Comparison of ENCODE assay signal across 8 cellular contexts in genomic region chr1:93708734-93709481, GRCh38. TPM values are rescaled to one million over a fixed set of nuclear protein-coding genes. Genes with fewer than 3 reads are reported as not detected.
DNase-seq lines count a peak whose midpoint lies in the region; ATAC-seq and TF ChIP-seq lines count a peak whose summit lies in the region.

No MANE protein-coding gene starts in this region.

- no peak overlapping the region for H3K4me2 ChIP-seq in parathyroid adenoma (ENCODE audit: low read length)

- H3K4me1 ChIP-seq in body of pancreas, result peaks cover 8% of the 10 kb centered on the region
- no peaks in the 10 kb centered on the region for H3K4me1 ChIP-seq in parathyroid adenoma

- WGBS in body of pancreas, 2 donors, result 16 to 18% methylated on average over 9 of the region's 9 CpGs

- intact Hi-C loops in body of pancreas (cut with DNase I), result no loop called here

- no peak overlapping the region for H3K9ac ChIP-seq in parathyroid adenoma

- H3K4me3 ChIP-seq in body of pancreas (no peak overlapping the region), parathyroid adenoma (ENCODE audit: low read depth, low read length) (no peak overlapping the region)

- TF ChIP-seq CTCF in body of pancreas (IDR thresholded peaks at IDR 0.05) (no peak), parathyroid adenoma (IDR thresholded peaks at IDR 0.05) (no peak)

- H2AFZ ChIP-seq in parathyroid adenoma, result peak overlapping the region; percentile 30

- H3K27me3 ChIP-seq in body of pancreas, result no peaks in the 10 kb centered on the region
- H3K27me3 ChIP-seq in parathyroid adenoma (ENCODE audit: control insufficient read depth, insufficient read depth, low read length), result no peaks in the 10 kb centered on the region

- TF ChIP-seq POLR2A in body of pancreas (IDR thresholded peaks at IDR 0.05), result no peak

- ATAC-seq in GM18909 (IDR thresholded peaks at IDR 0.05; ENCODE audit: poor library complexity, unreplicated experiment), result peak; percentile 31
- peak; percentile 68 for ATAC-seq in body of pancreas
- ATAC-seq in GM18861 (IDR thresholded peaks at IDR 0.05; ENCODE audit: unreplicated experiment), result no peak
- ATAC-seq in activated CD4-positive, CD25-positive, alpha-beta regulatory T cell treated with anti-CD3 and anti-CD28 coated beads, Interleukin-2, amount 50 U/mL, for 24 hours, result no peak
- ATAC-seq in GM21737 (IDR thresholded peaks at IDR 0.05; ENCODE audit: unreplicated experiment), result no peak

- H3K27ac ChIP-seq in body of pancreas, result no peak overlapping the region
- H3K27ac ChIP-seq in parathyroid adenoma, result no peak overlapping the region

- DNase-seq in NCI-H1417 (lab: John Stamatoyannopoulos, UW) (peak; percentile 42 to 78 (median 69)), body of pancreas (peak in 2 of 4 donors; percentile 50 to 55), NCI-H748 (lab: John Stamatoyannopoulos, UW; ENCODE audit: unreplicated experiment) (no peak)

- no peaks in the 10 kb centered on the region for H3K9me3 ChIP-seq in body of pancreas
- no peaks in the 10 kb centered on the region for H3K9me3 ChIP-seq in parathyroid adenoma (ENCODE audit: control insufficient read depth, low read length)

- H3K36me3 ChIP-seq in body of pancreas (replicated peaks in 1 of 2; ENCODE audit: insufficient read depth in 1 of 2, low read depth in 2 of 2) (no peaks in the 10 kb centered on the region), parathyroid adenoma (ENCODE audit: control insufficient read depth, insufficient read depth, low read length) (no peaks in the 10 kb centered on the region)

- H3K79me2 ChIP-seq in parathyroid adenoma, result no peaks in the 10 kb centered on the region

RNA-seq across cellular contexts. Expression of gene BCAR3, which starts 27.3 kb away (rescaled TPM):
- total RNA-seq in body of pancreas, result 10 to 100 TPM in 1 of 2 donors, 1 to 10 TPM in 1; 7.9 to 10.9 TPM

Comparison
In these comparisons a context has a peak if more than half of its experiments do, and no peak if none do; other contexts are left out.
1. ATAC-seq: peak in GM18909 (single experiment) and body of pancreas (single experiment); none in GM18861 (single experiment), activated CD4-positive, CD25-positive, alpha-beta regulatory T cell treated with anti-CD3 and anti-CD28 coated beads, Interleukin-2, amount 50 U/mL, for 24 hours (0 of 2) and GM21737 (single experiment).